1 cellular context compared by ENCODE assay signal in the genomic region with DNA sequence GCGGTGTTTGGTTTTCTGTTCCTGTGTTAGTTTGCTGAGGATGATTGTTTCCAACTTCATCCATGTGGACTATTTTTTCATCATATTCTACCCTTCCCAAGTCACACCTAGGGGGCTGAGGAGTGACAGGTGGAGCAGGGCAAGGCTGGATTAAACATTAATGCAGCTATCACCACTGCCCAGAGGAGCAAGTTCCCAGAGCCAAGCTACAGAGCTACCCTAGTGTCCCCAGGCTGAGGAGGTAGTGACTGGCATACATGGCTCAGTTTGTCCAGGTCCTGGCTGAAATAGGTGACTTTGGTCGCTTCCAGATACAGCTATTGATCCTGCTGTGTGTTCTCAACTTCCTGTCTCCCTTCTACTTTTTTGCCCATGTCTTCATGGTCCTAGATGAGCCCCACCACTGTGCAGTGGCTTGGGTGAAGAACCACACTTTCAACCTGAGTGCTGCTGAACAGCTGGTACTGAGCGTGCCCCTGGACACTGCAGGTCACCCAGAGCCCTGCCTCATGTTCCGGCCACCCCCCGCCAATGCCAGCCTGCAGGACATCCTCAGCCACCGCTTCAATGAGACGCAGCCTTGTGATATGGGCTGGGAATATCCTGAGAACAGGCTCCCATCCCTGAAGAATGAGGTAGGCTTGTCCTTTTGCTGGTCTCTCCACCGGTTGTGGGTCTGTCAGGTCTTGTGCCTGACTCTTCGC.
TF ChIP-seq lines count a peak whose summit lies in the region.

A gene with protein sequence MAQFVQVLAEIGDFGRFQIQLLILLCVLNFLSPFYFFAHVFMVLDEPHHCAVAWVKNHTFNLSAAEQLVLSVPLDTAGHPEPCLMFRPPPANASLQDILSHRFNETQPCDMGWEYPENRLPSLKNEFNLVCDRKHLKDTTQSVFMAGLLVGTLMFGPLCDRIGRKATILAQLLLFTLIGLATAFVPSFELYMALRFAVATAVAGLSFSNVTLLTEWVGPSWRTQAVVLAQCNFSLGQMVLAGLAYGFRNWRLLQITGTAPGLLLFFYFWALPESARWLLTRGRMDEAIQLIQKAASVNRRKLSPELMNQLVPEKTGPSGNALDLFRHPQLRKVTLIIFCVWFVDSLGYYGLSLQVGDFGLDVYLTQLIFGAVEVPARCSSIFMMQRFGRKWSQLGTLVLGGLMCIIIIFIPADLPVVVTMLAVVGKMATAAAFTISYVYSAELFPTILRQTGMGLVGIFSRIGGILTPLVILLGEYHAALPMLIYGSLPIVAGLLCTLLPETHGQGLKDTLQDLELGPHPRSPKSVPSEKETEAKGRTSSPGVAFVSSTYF (plus strand): TSS at position 209 of the 704 bp plus-strand sequence. CDS start 49 bp downstream, at position 258.

TF ChIP-seq in H1, 55 proteins besides CTCF, POLR2A, EP300 and RAD21:
- no peak for TF ChIP-seq CREB1 (IDR thresholded peaks at IDR 0.05)
- TF ChIP-seq, protein P1, sequence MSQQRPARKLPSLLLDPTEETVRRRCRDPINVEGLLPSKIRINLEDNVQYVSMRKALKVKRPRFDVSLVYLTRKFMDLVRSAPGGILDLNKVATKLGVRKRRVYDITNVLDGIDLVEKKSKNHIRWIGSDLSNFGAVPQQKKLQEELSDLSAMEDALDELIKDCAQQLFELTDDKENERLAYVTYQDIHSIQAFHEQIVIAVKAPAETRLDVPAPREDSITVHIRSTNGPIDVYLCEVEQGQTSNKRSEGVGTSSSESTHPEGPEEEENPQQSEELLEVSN (IDR thresholded peaks at IDR 0.05): no peak
- TF ChIP-seq, protein P2, sequence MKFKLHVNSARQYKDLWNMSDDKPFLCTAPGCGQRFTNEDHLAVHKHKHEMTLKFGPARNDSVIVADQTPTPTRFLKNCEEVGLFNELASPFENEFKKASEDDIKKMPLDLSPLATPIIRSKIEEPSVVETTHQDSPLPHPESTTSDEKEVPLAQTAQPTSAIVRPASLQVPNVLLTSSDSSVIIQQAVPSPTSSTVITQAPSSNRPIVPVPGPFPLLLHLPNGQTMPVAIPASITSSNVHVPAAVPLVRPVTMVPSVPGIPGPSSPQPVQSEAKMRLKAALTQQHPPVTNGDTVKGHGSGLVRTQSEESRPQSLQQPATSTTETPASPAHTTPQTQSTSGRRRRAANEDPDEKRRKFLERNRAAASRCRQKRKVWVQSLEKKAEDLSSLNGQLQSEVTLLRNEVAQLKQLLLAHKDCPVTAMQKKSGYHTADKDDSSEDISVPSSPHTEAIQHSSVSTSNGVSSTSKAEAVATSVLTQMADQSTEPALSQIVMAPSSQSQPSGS (IDR thresholded peaks at IDR 0.05; ENCODE audit: low read length): no peak
- no peak for TF ChIP-seq TAF7 (optimal IDR thresholded peaks at IDR 0.05; ENCODE audit: borderline replicate concordance, low read depth, low read length)
TF ChIP-seq in H1: peak in this region for 0.
